Comparison of ENCODE assay signal across 8 cellular contexts in genomic region chr10:7818295-7819125, GRCh38. TPM values are rescaled to one million over a fixed set of nuclear protein-coding genes. Genes with fewer than 3 reads are reported as not detected.
DNase-seq lines count a peak whose midpoint lies in the region; ATAC-seq and TF ChIP-seq lines count a peak whose summit lies in the region.

TAF3 (plus strand) TSS chr10:7818505; CDS start chr10:7818710, 205 bp downstream.

- POLR2A ChIA-PET in activated CD4-positive, alpha-beta T cell treated with anti-CD3 and anti-CD28 coated beads for 36 hours (lab: Charles Lee): interaction anchor here (0.6 to 2.3 kb wide), 4 partner anchors 14 to 1278 kb away, joined by 3 to 26 read pairs (median 5); partner anchors contain the start of genes ATP5F1C and KIN

- peak; percentile 92 for DNase-seq in Ammon's horn (ENCODE audit: low spot score)
- DNase-seq in NCI-H446 (lab: John Stamatoyannopoulos, UW): peak; percentile 74 to 92
- DNase-seq in activated CD4-positive, alpha-beta T cell treated with anti-CD3 and anti-CD28 coated beads for 36 hours: peak; percentile 96
- DNase-seq in chondrocyte (ENCODE audit: low spot score): peak; percentile 97
- DNase-seq in kidney tubule cell (ENCODE audit: low spot score): peak; percentile 90
- DNase-seq in stimulated activated CD4-positive, alpha-beta T cell treated with anti-CD3 and anti-CD28 coated beads, Interleukin-15, amount 100 ng/mL, for 48 hours (ENCODE audit: low read depth in 2 of 2): peak; percentile 86 to 90

- ATAC-seq in GM19043 (IDR thresholded peaks at IDR 0.05; ENCODE audit: low read depth, unreplicated experiment): peak; percentile 79
- peak; percentile 80 for ATAC-seq in HG03342 (IDR thresholded peaks at IDR 0.05; ENCODE audit: unreplicated experiment)
- peak; percentile 89 for ATAC-seq in activated CD4-positive, alpha-beta T cell treated with anti-CD3 and anti-CD28 coated beads for 36 hours

- H3K9me3 Mint-ChIP-seq in activated CD4-positive, alpha-beta T cell treated with anti-CD3 and anti-CD28 coated beads for 36 hours (ENCODE audit: low read depth): no peaks in the 10 kb centered on the region
- no peaks in the 10 kb centered on the region for H3K9me3 Mint-ChIP-seq in chondrocyte (ENCODE audit: low read depth)

- CTCF ChIA-PET in activated CD4-positive, alpha-beta T cell treated with anti-CD3 and anti-CD28 coated beads for 36 hours (lab: Charles Lee): interaction anchor here (0.6 to 3.3 kb wide), 7 partner anchors 16 to 447 kb away, joined by 3 to 14 read pairs (median 3); partner anchors contain the start of genes ATP5F1C and KIN

- H3K27me3 Mint-ChIP-seq in activated CD4-positive, alpha-beta T cell treated with anti-CD3 and anti-CD28 coated beads for 36 hours: peaks cover 3% of the 10 kb centered on the region
- peaks cover 4% of the 10 kb centered on the region for H3K27me3 Mint-ChIP-seq in chondrocyte (ENCODE audit: low read depth)

- TF ChIP-seq CTCF in chondrocyte (IDR thresholded peaks at IDR 0.05): no peak

- intact Hi-C loops in activated CD4-positive, alpha-beta T cell treated with anti-CD3 and anti-CD28 coated beads for 36 hours (cut with DNase I, micrococcal nuclease): loop anchor here (1.0 to 10.0 kb wide), 4 partner anchors 30 to 330 kb away; partner anchors contain the start of genes ATP5F1C (in 2 of the 2) and GATA3 (in 1 of the 2)

- H3K27ac Mint-ChIP-seq in activated CD4-positive, alpha-beta T cell treated with anti-CD3 and anti-CD28 coated beads for 36 hours: peak within 1 kb of the TSS; percentile 83
- peak within 1 kb of the TSS; percentile 84 for H3K27ac Mint-ChIP-seq in chondrocyte (ENCODE audit: unreplicated experiment)

- H3K4me3 Mint-ChIP-seq in activated CD4-positive, alpha-beta T cell treated with anti-CD3 and anti-CD28 coated beads for 36 hours: peak within 1 kb of the TSS; percentile 88
- peak within 1 kb of the TSS; percentile 94 for H3K4me3 Mint-ChIP-seq in chondrocyte (ENCODE audit: unreplicated experiment)

- no peaks in the 10 kb centered on the region for H3K36me3 Mint-ChIP-seq in activated CD4-positive, alpha-beta T cell treated with anti-CD3 and anti-CD28 coated beads for 36 hours (ENCODE audit: low read depth)
- H3K36me3 Mint-ChIP-seq in chondrocyte (ENCODE audit: low read depth): no peaks in the 10 kb centered on the region

- peaks cover 25% of the 10 kb centered on the region for H3K4me1 Mint-ChIP-seq in activated CD4-positive, alpha-beta T cell treated with anti-CD3 and anti-CD28 coated beads for 36 hours
- peaks cover 17% of the 10 kb centered on the region for H3K4me1 Mint-ChIP-seq in chondrocyte (ENCODE audit: low read depth)

RNA-seq across cellular contexts. Expression of gene TAF3, which starts in this region (rescaled TPM):
- 10 to 100 TPM; 12.2 to 17.7 TPM for total RNA-seq in activated CD4-positive, alpha-beta T cell treated with anti-CD3 and anti-CD28 coated beads for 36 hours
- 6.2 to 8.6 TPM (median 7.2 TPM) in 3 replicates for total RNA-seq in chondrocyte

Comparison
In these comparisons a context has a peak if more than half of its experiments do, and no peak if none do; other contexts are left out.
1. Peak in every context shown above with its lines: DNase-seq and ATAC-seq.